Comparison of ENCODE assay signal across 18 cellular contexts in genomic region chr9:124452841-124453585, GRCh38. TPM values are rescaled to one million over a fixed set of nuclear protein-coding genes. Genes with fewer than 3 reads are reported as not detected.
DNase-seq lines count a peak whose midpoint lies in the region; ATAC-seq, FAIRE-seq and TF ChIP-seq lines count a peak whose summit lies in the region.
"Had no signal": no experiment of that assay in that cellular context is flagged by ENCODE, and none has a peak within 500 bp of the region (broad histone marks: within the 10 kb centered on the region; RNA-seq: fewer than 3 reads in every experiment).

No MANE protein-coding gene starts in this region.

- H3K9ac ChIP-seq in colonic mucosa (ENCODE audit: low read depth in 2 of 2, low read length in 2 of 2): no peak overlapping the region
- no peak overlapping the region for H3K9ac ChIP-seq in keratinocyte (ENCODE audit: control insufficient read depth, extremely low read depth, insufficient read depth, low read length)

- intact Hi-C loops in colonic mucosa (cut with DNase I): no loop called here
- intact Hi-C loops in prostate gland (cut with DNase I): no loop called here

- peak overlapping the region; percentile 32 for H3K4me2 ChIP-seq in keratinocyte (ENCODE audit: control insufficient read depth, extremely low read depth, insufficient read depth, low read depth, low read length)

- H3K9me3 ChIP-seq in colonic mucosa (no peaks in the 10 kb centered on the region), keratinocyte (ENCODE audit: control insufficient read depth, low read depth, low read length) (peaks cover 3% of the 10 kb centered on the region), upper lobe of left lung (no peaks in the 10 kb centered on the region), prostate gland (no peaks in the 10 kb centered on the region)
- H3K9me3 ChIP-seq: ascending aorta, mucosa of descending colon, pancreas had no signal

- H3K4me3 ChIP-seq in colonic mucosa (peak overlapping the region; percentile 25), keratinocyte (ENCODE audit: control insufficient read depth in 2 of 3, extremely low read depth in 1 of 3, insufficient read depth in 2 of 3, low read depth in 1 of 3, low read length in 3 of 3) (peak overlapping the region in 1 of 3 experiments; percentile 17), upper lobe of left lung (peak overlapping the region in 3 of 4 donors; percentile 18 to 31 (median 29)), prostate gland (no peak overlapping the region)
- H3K4me3 ChIP-seq: ascending aorta, dorsolateral prefrontal cortex, mucosa of descending colon had no signal

- no peak for FAIRE-seq in keratinocyte (lab: Jason Lieb, UNC)
- FAIRE-seq: G401.6, pancreas had no signal

- H3K27me3 ChIP-seq in colonic mucosa: peaks cover 33% of the 10 kb centered on the region
- H3K27me3 ChIP-seq in keratinocyte (ENCODE audit: control insufficient read depth, extremely low read depth, insufficient read depth, low read length): peaks cover 11% of the 10 kb centered on the region
- H3K27me3 ChIP-seq in upper lobe of left lung: peaks cover 0 to 32% (median 22%) of the 10 kb centered on the region in 4 donors
- H3K27me3 ChIP-seq in prostate gland (replicated peaks; ENCODE audit: insufficient read depth): peaks cover 15% of the 10 kb centered on the region
- H3K27me3 ChIP-seq: ascending aorta had no signal

- 50 to 68% methylated on average over 20 to 45 of the region's 85 CpGs for WGBS in upper lobe of left lung, 2 donors
- 33% methylated on average over 35 of the region's 85 CpGs for WGBS in prostate gland

- POLR2A ChIA-PET in activated naive CD8-positive, alpha-beta T cell treated with anti-CD3 and anti-CD28 coated beads, Interleukin-2, amount 10 ng/mL, durations not matched to agents 7 days and 5 days (lab: Charles Lee): no interaction called here

- dilution Hi-C loops in keratinocyte (cut with MboI; ENCODE audit: extremely low pct_ligation_motif_present, low sequenced_read_pairs): no loop called here

- TF ChIP-seq EP300 in upper lobe of left lung (IDR thresholded peaks at IDR 0.05): no peak

- peak; percentile 22 for DNase-seq in activated naive CD8-positive, alpha-beta T cell treated with anti-CD3 and anti-CD28 coated beads, Interleukin-2, amount 10 ng/mL, durations not matched to agents 7 days and 5 days
- DNase-seq in activated naive CD8-positive, alpha-beta T cell treated with anti-CD3 and anti-CD28 coated beads for 36 hours: no peak
- DNase-seq in colonic mucosa: no peak
- DNase-seq in keratinocyte (ENCODE audit: low read depth, low spot score): no peak
- DNase-seq in upper lobe of left lung: peak in 1 of 2 donors; percentile 79
- no peak for DNase-seq in LoVo (ENCODE audit: low spot score)
- DNase-seq in prostate gland (ENCODE audit: low spot score): no peak
- DNase-seq in osteocyte (ENCODE audit: extremely low spot score, unreplicated experiment): no peak
- DNase-seq: activated effector memory CD4-positive, alpha-beta T cell treated with Interleukin-2 at 50 U/mL for 16 hours; CD8-positive, alpha-beta T cell; dorsolateral prefrontal cortex; NCI-H510A treated with DMSO at 0.1 percent for 48 hours; PC-3; stimulated activated naive CD8-positive, alpha-beta T cell treated with anti-CD3 and anti-CD28 coated beads, Interleukin-15, amount 100 ng/mL, for 72 hours had no signal

- H3K27ac Mint-ChIP-seq in activated naive CD8-positive, alpha-beta T cell treated with anti-CD3 and anti-CD28 coated beads, Interleukin-2, amount 10 ng/mL, durations not matched to agents 7 days and 5 days: no peak overlapping the region
- no peak overlapping the region for H3K27ac Mint-ChIP-seq in activated naive CD8-positive, alpha-beta T cell treated with anti-CD3 and anti-CD28 coated beads for 36 hours
- H3K27ac Mint-ChIP-seq in osteocyte (ENCODE audit: unreplicated experiment): no peak overlapping the region
- H3K27ac Mint-ChIP-seq: CD8-positive, alpha-beta T cell; stimulated activated naive CD8-positive, alpha-beta T cell treated with anti-CD3 and anti-CD28 coated beads, Interleukin-15, amount 100 ng/mL, for 72 hours had no signal

- ATAC-seq in activated naive CD8-positive, alpha-beta T cell treated with anti-CD3 and anti-CD28 coated beads, Interleukin-2, amount 10 ng/mL, durations not matched to agents 7 days and 5 days (ENCODE audit: low read depth): no peak
- no peak for ATAC-seq in upper lobe of left lung (ENCODE audit: low FRiP score in 2 of 2)
- ATAC-seq: CD8-positive, alpha-beta T cell; PC-3; stimulated activated naive CD8-positive, alpha-beta T cell treated with anti-CD3 and anti-CD28 coated beads, Interleukin-15, amount 100 ng/mL, for 72 hours had no signal

- no peaks in the 10 kb centered on the region for H3K9me1 ChIP-seq in keratinocyte (ENCODE audit: control insufficient read depth, extremely low read depth, insufficient read depth, low read length)

- no peaks in the 10 kb centered on the region for H3K4me1 Mint-ChIP-seq in activated naive CD8-positive, alpha-beta T cell treated with anti-CD3 and anti-CD28 coated beads, Interleukin-2, amount 10 ng/mL, durations not matched to agents 7 days and 5 days
- peaks cover 6% of the 10 kb centered on the region for H3K4me1 Mint-ChIP-seq in activated naive CD8-positive, alpha-beta T cell treated with anti-CD3 and anti-CD28 coated beads for 36 hours
- peaks cover 7% of the 10 kb centered on the region for H3K4me1 Mint-ChIP-seq in osteocyte (ENCODE audit: unreplicated experiment)

- H2AFZ ChIP-seq in keratinocyte (ENCODE audit: control insufficient read depth, low read length): peak overlapping the region; percentile 37

- TF ChIP-seq CTCF in colonic mucosa (IDR thresholded peaks at IDR 0.05) (no peak), keratinocyte (optimal IDR thresholded peaks at IDR 0.05 in 1 of 3, IDR thresholded peaks at IDR 0.05 in 1 of 3, conservative IDR thresholded peaks at IDR 0.05 in 1 of 3; ENCODE audit: extremely low read depth in 1 of 3, insufficient read depth in 2 of 3, low read length in 3 of 3) (no peak), upper lobe of left lung (IDR thresholded peaks at IDR 0.05) (no peak), prostate gland (IDR thresholded peaks at IDR 0.05) (no peak), osteocyte (IDR thresholded peaks at IDR 0.05) (no peak)

- no peak for TF ChIP-seq POLR2A in upper lobe of left lung (IDR thresholded peaks at IDR 0.05)
- TF ChIP-seq POLR2A in prostate gland (IDR thresholded peaks at IDR 0.05): no peak

- no peaks in the 10 kb centered on the region for H3K36me3 Mint-ChIP-seq in activated naive CD8-positive, alpha-beta T cell treated with anti-CD3 and anti-CD28 coated beads, Interleukin-2, amount 10 ng/mL, durations not matched to agents 7 days and 5 days
- no peaks in the 10 kb centered on the region for H3K36me3 Mint-ChIP-seq in activated naive CD8-positive, alpha-beta T cell treated with anti-CD3 and anti-CD28 coated beads for 36 hours
- H3K36me3 Mint-ChIP-seq in osteocyte (ENCODE audit: unreplicated experiment): no peaks in the 10 kb centered on the region
- H3K36me3 Mint-ChIP-seq: CD8-positive, alpha-beta T cell had no signal

- H3K4me1 ChIP-seq in colonic mucosa (no peaks in the 10 kb centered on the region), keratinocyte (ENCODE audit: control insufficient read depth, extremely low read depth, insufficient read depth, low read length) (peaks cover 2% of the 10 kb centered on the region), upper lobe of left lung (peaks cover 0 to 20% (median 9%) of the 10 kb centered on the region in 4 donors), prostate gland (replicated peaks) (no peaks in the 10 kb centered on the region)
- H3K4me1 ChIP-seq: ascending aorta, pancreas had no signal

- no peak overlapping the region for H3K4me3 Mint-ChIP-seq in activated naive CD8-positive, alpha-beta T cell treated with anti-CD3 and anti-CD28 coated beads, Interleukin-2, amount 10 ng/mL, durations not matched to agents 7 days and 5 days
- no peak overlapping the region for H3K4me3 Mint-ChIP-seq in activated naive CD8-positive, alpha-beta T cell treated with anti-CD3 and anti-CD28 coated beads for 36 hours
- H3K4me3 Mint-ChIP-seq in osteocyte (ENCODE audit: unreplicated experiment): no peak overlapping the region
- H3K4me3 Mint-ChIP-seq: CD8-positive, alpha-beta T cell; stimulated activated naive CD8-positive, alpha-beta T cell treated with anti-CD3 and anti-CD28 coated beads, Interleukin-15, amount 100 ng/mL, for 72 hours had no signal

- H3K27me3 Mint-ChIP-seq in activated naive CD8-positive, alpha-beta T cell treated with anti-CD3 and anti-CD28 coated beads, Interleukin-2, amount 10 ng/mL, durations not matched to agents 7 days and 5 days: peaks cover 34% of the 10 kb centered on the region
- peaks cover 44% of the 10 kb centered on the region for H3K27me3 Mint-ChIP-seq in activated naive CD8-positive, alpha-beta T cell treated with anti-CD3 and anti-CD28 coated beads for 36 hours
- peaks cover 26% of the 10 kb centered on the region for H3K27me3 Mint-ChIP-seq in osteocyte (ENCODE audit: unreplicated experiment)

- no peaks in the 10 kb centered on the region for H3K9me3 Mint-ChIP-seq in activated naive CD8-positive, alpha-beta T cell treated with anti-CD3 and anti-CD28 coated beads, Interleukin-2, amount 10 ng/mL, durations not matched to agents 7 days and 5 days
- no peaks in the 10 kb centered on the region for H3K9me3 Mint-ChIP-seq in activated naive CD8-positive, alpha-beta T cell treated with anti-CD3 and anti-CD28 coated beads for 36 hours
- H3K9me3 Mint-ChIP-seq in osteocyte (ENCODE audit: unreplicated experiment): no peaks in the 10 kb centered on the region
- H3K9me3 Mint-ChIP-seq: CD8-positive, alpha-beta T cell; stimulated activated naive CD8-positive, alpha-beta T cell treated with anti-CD3 and anti-CD28 coated beads, Interleukin-15, amount 100 ng/mL, for 72 hours had no signal

- no peaks in the 10 kb centered on the region for H3K36me3 ChIP-seq in colonic mucosa
- H3K36me3 ChIP-seq in keratinocyte (ENCODE audit: control insufficient read depth in 2 of 2, extremely low read depth in 1 of 2, insufficient read depth in 2 of 2, low read length in 2 of 2): no peaks in the 10 kb centered on the region
- H3K36me3 ChIP-seq in upper lobe of left lung: no peaks in the 10 kb centered on the region
- H3K36me3 ChIP-seq in prostate gland: no peaks in the 10 kb centered on the region
- H3K36me3 ChIP-seq: ascending aorta, pancreas had no signal

- no peaks in the 10 kb centered on the region for H4K20me1 ChIP-seq in keratinocyte (ENCODE audit: control insufficient read depth, extremely low read depth, insufficient read depth, low read length)

- no peak overlapping the region for H3K27ac ChIP-seq in colonic mucosa
- no peak overlapping the region for H3K27ac ChIP-seq in keratinocyte (ENCODE audit: control insufficient read depth, insufficient read depth, low read length)
- H3K27ac ChIP-seq in upper lobe of left lung: no peak overlapping the region
- no peak overlapping the region for H3K27ac ChIP-seq in prostate gland
- H3K27ac ChIP-seq: ascending aorta, dorsolateral prefrontal cortex, pancreas had no signal

- H3K79me2 ChIP-seq in keratinocyte (ENCODE audit: control insufficient read depth, insufficient read depth, low read length): no peaks in the 10 kb centered on the region

RNA-seq across cellular contexts. Expression of gene ADGRD2, which starts 2.8 kb away (rescaled TPM):
- total RNA-seq in activated naive CD8-positive, alpha-beta T cell treated with anti-CD3 and anti-CD28 coated beads, Interleukin-2, amount 10 ng/mL, durations not matched to agents 7 days and 5 days: not detected
- total RNA-seq in activated naive CD8-positive, alpha-beta T cell treated with anti-CD3 and anti-CD28 coated beads for 36 hours: not detected
- total RNA-seq in colonic mucosa (not detected), upper lobe of left lung (not detected), prostate gland (1 to 10 TPM; 1.0 to 4.0 TPM), osteocyte (not detected in 2 replicates)
- 0.04 TPM in 1 of 3 replicates, not detected in the others for polyA plus RNA-seq in keratinocyte
- not detected for polyA plus RNA-seq in keratinocyte (2011; ENCODE audit: low read depth)
- not detected in 2 replicates for polyA plus RNA-seq in keratinocyte (2011; cell fraction: cytosol; rRNA removed)
- 0.20 TPM in 1 of 2 replicates, not detected in the other for polyA plus RNA-seq in keratinocyte (2011; cell fraction: nucleus; rRNA removed)
- polyA plus RNA-seq in keratinocyte (2012; ENCODE audit: low replicate concordance): 0.14 and 0.36 TPM in 2 replicates
- not detected in 3 replicates for polyA minus RNA-seq in keratinocyte
- not detected for polyA minus RNA-seq in keratinocyte (2011; cell fraction: cytosol; rRNA and poly(A)+ RNA removed)
- polyA minus RNA-seq in keratinocyte (2011; cell fraction: nucleus; rRNA and poly(A)+ RNA removed): not detected in 2 replicates
- total RNA-seq: ascending aorta; CD8-positive, alpha-beta T cell; mucosa of descending colon; pancreas; PC-3 had no signal

RNA-seq across cellular contexts. Expression of gene PSMB7, which starts 37.8 kb away (rescaled TPM):
- 10 to 100 TPM; 88.7 to 93.6 TPM for total RNA-seq in activated naive CD8-positive, alpha-beta T cell treated with anti-CD3 and anti-CD28 coated beads, Interleukin-2, amount 10 ng/mL, durations not matched to agents 7 days and 5 days
- total RNA-seq in activated naive CD8-positive, alpha-beta T cell treated with anti-CD3 and anti-CD28 coated beads for 36 hours: 100 to 1,000 TPM; 191 to 199 TPM
- total RNA-seq in colonic mucosa: 100 to 1,000 TPM in 1 of 2 donors, 10 to 100 TPM in 1; 89.8 to 136 TPM
- polyA plus RNA-seq in keratinocyte: 353 to 388 TPM (median 360 TPM) in 3 replicates
- 46.0 TPM for polyA plus RNA-seq in keratinocyte (2011; ENCODE audit: low read depth)
- 305 and 390 TPM in 2 replicates for polyA plus RNA-seq in keratinocyte (2011; cell fraction: cytosol; rRNA removed)
- polyA plus RNA-seq in keratinocyte (2011; cell fraction: nucleus; rRNA removed): 205 and 225 TPM in 2 replicates
- polyA plus RNA-seq in keratinocyte (2012; ENCODE audit: low replicate concordance): 228 and 312 TPM in 2 replicates
- polyA minus RNA-seq in keratinocyte: 142 to 261 TPM (median 258 TPM) in 3 replicates
- 148 TPM for polyA minus RNA-seq in keratinocyte (2011; cell fraction: cytosol; rRNA and poly(A)+ RNA removed)
- polyA minus RNA-seq in keratinocyte (2011; cell fraction: nucleus; rRNA and poly(A)+ RNA removed): 58.9 and 97.7 TPM in 2 replicates
- 100 to 1,000 TPM in 2 of 6 donors, 10 to 100 TPM in 4; 17.8 to 112 (median 87.1) TPM for total RNA-seq in upper lobe of left lung
- total RNA-seq in prostate gland: 100 to 1,000 TPM; 150 to 158 TPM
- total RNA-seq in osteocyte: 140 and 151 TPM in 2 replicates

RNA-seq across cellular contexts. Expression of gene NR5A1, which starts 54.2 kb away (rescaled TPM):
- total RNA-seq in activated naive CD8-positive, alpha-beta T cell treated with anti-CD3 and anti-CD28 coated beads, Interleukin-2, amount 10 ng/mL, durations not matched to agents 7 days and 5 days: not detected
- not detected for total RNA-seq in activated naive CD8-positive, alpha-beta T cell treated with anti-CD3 and anti-CD28 coated beads for 36 hours
- total RNA-seq in colonic mucosa: under 1 TPM in 1 of 2 donors, not detected in 1; 0.82 TPM
- not detected in 3 replicates for polyA plus RNA-seq in keratinocyte
- not detected for polyA plus RNA-seq in keratinocyte (2011; ENCODE audit: low read depth)
- not detected in 2 replicates for polyA plus RNA-seq in keratinocyte (2011; cell fraction: cytosol; rRNA removed)
- polyA plus RNA-seq in keratinocyte (2011; cell fraction: nucleus; rRNA removed): not detected in 2 replicates
- polyA plus RNA-seq in keratinocyte (2012; ENCODE audit: low replicate concordance): not detected in 2 replicates
- polyA minus RNA-seq in keratinocyte: not detected in 3 replicates
- polyA minus RNA-seq in keratinocyte (2011; cell fraction: cytosol; rRNA and poly(A)+ RNA removed): not detected
- polyA minus RNA-seq in keratinocyte (2011; cell fraction: nucleus; rRNA and poly(A)+ RNA removed): not detected in 2 replicates
- total RNA-seq in upper lobe of left lung: under 1 TPM in 2 of 6 donors, not detected in 4; 0.30 to 0.49 TPM
- total RNA-seq in prostate gland: 10 to 100 TPM in 1 of 2 donors, not detected in 1; 88.4 TPM
- not detected in 2 replicates for total RNA-seq in osteocyte
- total RNA-seq: CD8-positive, alpha-beta T cell; PC-3 had no signal

Comparison
In these comparisons a context has a peak if more than half of its experiments do, and no peak if none do; other contexts are left out.
1. H3K4me3 ChIP-seq: peak in colonic mucosa (single experiment) and upper lobe of left lung (3 of 4); none in prostate gland (0 of 2).